35 cellular contexts compared by ENCODE assay signal in the genomic region with DNA sequence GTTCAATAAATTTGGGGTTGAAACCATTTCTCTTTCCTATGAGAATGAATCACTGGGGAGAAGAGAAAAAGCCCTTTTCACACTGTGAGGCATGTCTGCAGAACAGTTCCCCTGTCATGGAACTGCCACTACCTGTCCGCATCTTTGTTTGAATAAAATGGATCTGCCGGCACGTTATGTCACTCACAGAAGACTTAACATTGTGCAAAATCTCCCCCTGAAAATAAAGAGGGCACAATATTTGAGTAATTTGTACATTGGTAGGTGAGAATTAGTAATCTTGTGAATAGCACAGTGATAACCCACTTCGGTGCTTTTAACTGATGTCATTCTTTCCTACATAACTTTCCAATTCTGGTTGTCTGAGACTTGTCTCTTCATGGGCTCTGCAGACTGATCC.
"Had no signal": no experiment of that assay in that cellular context is flagged by ENCODE, and none has a peak within 500 bp of the region (broad histone marks: within the 10 kb centered on the region; RNA-seq: fewer than 3 reads in every experiment).

No MANE protein-coding gene starts in this region.

- H3K27me3 Mint-ChIP-seq: activated B cell treated with CpG ODN at 0.5 μM for 24 hours; activated CD4-positive, alpha-beta memory T cell treated with anti-CD3 and anti-CD28 coated beads for 36 hours; activated CD4-positive, alpha-beta T cell treated with anti-CD3 and anti-CD28 coated beads, Interleukin-2, amount 10 ng/mL, durations not matched to agents 24 days and 14 days; activated CD8-positive, alpha-beta T cell treated with anti-CD3 and anti-CD28 coated beads for 36 hours; activated naive CD8-positive, alpha-beta T cell treated with anti-CD3 and anti-CD28 coated beads for 36 hours; activated T-helper 17 cell treated with anti-CD3 and anti-CD28 coated beads, Interleukin-2, amount 50 U/mL, for 72 hours had no signal

- H3K4me3 ChIP-seq: adrenal gland, body of pancreas, breast epithelium had no signal

- H3K4me1 Mint-ChIP-seq: activated B cell treated with CpG ODN at 0.5 μM for 24 hours; activated CD4-positive, alpha-beta T cell treated with anti-CD3 and anti-CD28 coated beads, Interleukin-2, amount 10 ng/mL, durations not matched to agents 24 days and 14 days; activated naive CD8-positive, alpha-beta T cell treated with anti-CD3 and anti-CD28 coated beads for 36 hours; activated T-helper 17 cell treated with anti-CD3 and anti-CD28 coated beads, Interleukin-2, amount 50 U/mL, for 72 hours had no signal

- ATAC-seq: activated CD8-positive, alpha-beta T cell treated with anti-CD3 and anti-CD28 coated beads for 36 hours; activated naive CD4-positive, alpha-beta T cell treated with anti-CD3 and anti-CD28 coated beads, Interleukin-2, amount 50 U/mL, for 72 hours; activated T-cell treated with anti-CD3 and anti-CD28 coated beads, Interleukin-2, amount 50 U/mL, for 4 hours; activated T-cell treated with anti-CD3 and anti-CD28 coated beads, Interleukin-2, amount 50 U/mL, for 72 hours; activated T-helper 17 cell treated with anti-CD3 and anti-CD28 coated beads, Interleukin-2, amount 50 U/mL, for 72 hours; body of pancreas had no signal

- H3K4me3 Mint-ChIP-seq: activated B cell treated with CpG ODN at 0.5 μM for 24 hours; activated CD4-positive, alpha-beta memory T cell treated with anti-CD3 and anti-CD28 coated beads for 36 hours; activated CD4-positive, alpha-beta T cell treated with anti-CD3 and anti-CD28 coated beads, Interleukin-2, amount 10 ng/mL, durations not matched to agents 24 days and 14 days; activated CD8-positive, alpha-beta T cell treated with anti-CD3 and anti-CD28 coated beads for 36 hours; activated naive CD4-positive, alpha-beta T cell treated with anti-CD3 and anti-CD28 coated beads for 36 hours; activated naive CD8-positive, alpha-beta T cell treated with anti-CD3 and anti-CD28 coated beads for 36 hours; activated T-cell treated with anti-CD3 and anti-CD28 coated beads, Interleukin-2, amount 50 U/mL, for 4 hours; activated T-cell treated with anti-CD3 and anti-CD28 coated beads, Interleukin-2, amount 50 U/mL, for 72 hours; activated T-helper 1 cell treated with anti-CD3 and anti-CD28 coated beads, Interleukin-12 subunit alpha, Interleukin-12 subunit beta, Interleukin-2, Interleukin-4 antibody, amounts not matched to agents 30 ng/mL and 10 ng/mL and 1 ng/mL, durations not matched to agents 14 hours and 24 hours and 36 hours; activated T-helper 17 cell treated with anti-CD3 and anti-CD28 coated beads, Interleukin-2, amount 50 U/mL, for 72 hours; T-helper 1 cell treated with Interleukin-12 subunit alpha and Interleukin-12 subunit beta and Interleukin-4 antibody, amounts not matched to agents 30 μg/mL and 1 μg/mL, for 36 hours; T-helper 2 cell treated with Interferon-gamma antibody and Interleukin-4, amounts not matched to agents 5 μg/mL and 100 μg/mL, for 36 hours had no signal

- H3K27ac Mint-ChIP-seq: activated B cell treated with CpG ODN at 0.5 μM for 24 hours; activated CD4-positive, alpha-beta memory T cell treated with anti-CD3 and anti-CD28 coated beads for 36 hours; activated CD4-positive, alpha-beta T cell treated with anti-CD3 and anti-CD28 coated beads, Interleukin-2, amount 10 ng/mL, durations not matched to agents 24 days and 14 days; activated CD8-positive, alpha-beta T cell treated with anti-CD3 and anti-CD28 coated beads for 36 hours; activated naive CD4-positive, alpha-beta T cell treated with anti-CD3 and anti-CD28 coated beads for 36 hours; activated naive CD4-positive, alpha-beta T cell treated with anti-CD3 and anti-CD28 coated beads, Interleukin-2, amount 50 U/mL, for 72 hours; activated naive CD8-positive, alpha-beta T cell treated with anti-CD3 and anti-CD28 coated beads for 36 hours; activated T-cell treated with anti-CD3 and anti-CD28 coated beads, Interleukin-2, amount 50 U/mL, for 72 hours; activated T-helper 1 cell treated with anti-CD3 and anti-CD28 coated beads, Interleukin-12 subunit alpha, Interleukin-12 subunit beta, Interleukin-2, Interleukin-4 antibody, amounts not matched to agents 30 ng/mL and 10 ng/mL and 1 ng/mL, durations not matched to agents 14 hours and 24 hours and 36 hours; activated T-helper 17 cell treated with anti-CD3 and anti-CD28 coated beads, Interleukin-2, amount 50 U/mL, for 72 hours; T-helper 1 cell treated with Interleukin-12 subunit alpha and Interleukin-12 subunit beta and Interleukin-4 antibody, amounts not matched to agents 30 μg/mL and 1 μg/mL, for 36 hours; T-helper 2 cell treated with Interferon-gamma antibody and Interleukin-4, amounts not matched to agents 5 μg/mL and 100 μg/mL, for 36 hours had no signal

- H3K36me3 Mint-ChIP-seq: activated CD4-positive, alpha-beta memory T cell treated with anti-CD3 and anti-CD28 coated beads for 36 hours; activated naive CD8-positive, alpha-beta T cell treated with anti-CD3 and anti-CD28 coated beads for 36 hours had no signal

- DNase-seq: activated B cell treated with CpG ODN at 0.5 μM for 24 hours; activated CD4-positive, alpha-beta memory T cell treated with anti-CD3 and anti-CD28 coated beads for 36 hours; activated CD4-positive, alpha-beta T cell treated with anti-CD3 and anti-CD28 coated beads for 4 hours; activated CD4-positive, alpha-beta T cell treated with anti-CD3 and anti-CD28 coated beads, Interleukin-2, amount 10 ng/mL, durations not matched to agents 24 days and 14 days; activated CD4-positive, alpha-beta T cell treated with anti-CD3 and anti-CD28 coated beads, Interleukin-2, amount 50 U/mL, for 1 hour; activated CD4-positive, alpha-beta T cell treated with anti-CD3 and anti-CD28 coated beads, Interleukin-2, amount 50 U/mL, for 4 hours; activated CD4-positive, CD25-positive, alpha-beta regulatory T cell treated with anti-CD3 and anti-CD28 coated beads, Interleukin-2, amount 50 U/mL, for 72 hours; activated CD8-positive, alpha-beta memory T cell treated with anti-CD3 and anti-CD28 coated beads, Interleukin-2, amount 50 U/mL, for 4 hours; activated CD8-positive, alpha-beta T cell treated with anti-CD3 and anti-CD28 coated beads for 36 hours; activated effector memory CD4-positive, alpha-beta T cell treated with anti-CD3 and anti-CD28 coated beads, Interleukin-2, amount 50 U/mL, for 16 hours; activated gamma-delta T cell treated with Interleukin-2 at 50 U/mL for 16 hours; activated naive CD4-positive, alpha-beta T cell; activated naive CD4-positive, alpha-beta T cell treated with anti-CD3 and anti-CD28 coated beads for 36 hours; activated naive CD4-positive, alpha-beta T cell treated with anti-CD3 and anti-CD28 coated beads, Interleukin-2, amount 50 U/mL, for 16 hours; activated naive CD8-positive, alpha-beta T cell treated with anti-CD3 and anti-CD28 coated beads for 36 hours; activated T-cell treated with anti-CD3 and anti-CD28 coated beads for 4 hours; activated T-cell treated with anti-CD3 and anti-CD28 coated beads, Interleukin-2, amount 50 U/mL, for 1 hour; activated T-cell treated with anti-CD3 and anti-CD28 coated beads, Interleukin-2, amount 50 U/mL, for 4 hours; activated T-cell treated with anti-CD3 and anti-CD28 coated beads, Interleukin-2, amount 50 U/mL, for 72 hours; adrenal gland; amniotic stem cell; aorta; body of pancreas; brain microvascular endothelial cell; central memory CD4-positive, alpha-beta T cell; cerebellar nuclear complex; T-helper 1 cell; T-helper 2 cell; T-helper 9 cell had no signal

- H3K9me3 Mint-ChIP-seq: activated naive CD8-positive, alpha-beta T cell treated with anti-CD3 and anti-CD28 coated beads for 36 hours had no signal
